In genomic region chr14:96077983-96078686, GRCh38 we compare ENCODE assay signal across 16 cellular contexts. TPM values are rescaled to one million over a fixed set of nuclear protein-coding genes. Genes with fewer than 3 reads are reported as not detected.
DNase-seq lines count a peak whose midpoint lies in the region; ATAC-seq and TF ChIP-seq lines count a peak whose summit lies in the region.
"Had no signal": no experiment of that assay in that cellular context is flagged by ENCODE, and none has a peak within 500 bp of the region (broad histone marks: within the 10 kb centered on the region; RNA-seq: fewer than 3 reads in every experiment).

No MANE protein-coding gene starts in this region.

- H2AFZ ChIP-seq in OCI-LY3 (ENCODE audit: low read depth, low read length), result peak overlapping the region; percentile 43; the same call in 1 of the 2 replicates

- no peaks in the 10 kb centered on the region for H3K9me3 ChIP-seq in OCI-LY3 (ENCODE audit: insufficient read depth, low read length)
- H3K9me3 ChIP-seq: Caco-2, tibial artery had no signal

- TF ChIP-seq CTCF in OCI-LY3 (IDR thresholded peaks at IDR 0.05; ENCODE audit: low read depth, low read length) (no peak), foreskin keratinocyte (conservative IDR thresholded peaks at IDR 0.05) (no peak), type B pancreatic cell (conservative IDR thresholded peaks at IDR 0.05) (no peak)

- H3K27ac Mint-ChIP-seq in activated T-cell treated with anti-CD3 and anti-CD28 coated beads, Interleukin-2, amount 50 U/mL, for 72 hours, result no peak overlapping the region
- peak overlapping the region; percentile 41 for H3K27ac Mint-ChIP-seq in type B pancreatic cell
- H3K27ac Mint-ChIP-seq: nephron had no signal

- H3K36me3 Mint-ChIP-seq in activated T-cell treated with anti-CD3 and anti-CD28 coated beads, Interleukin-2, amount 50 U/mL, for 72 hours (ENCODE audit: insufficient read depth in 2 of 2), result no peaks in the 10 kb centered on the region
- peaks cover 9% of the 10 kb centered on the region for H3K36me3 Mint-ChIP-seq in type B pancreatic cell

- H3K27me3 Mint-ChIP-seq in activated T-cell treated with anti-CD3 and anti-CD28 coated beads, Interleukin-2, amount 50 U/mL, for 72 hours (ENCODE audit: low read depth), result no peaks in the 10 kb centered on the region
- H3K27me3 Mint-ChIP-seq in type B pancreatic cell, result no peaks in the 10 kb centered on the region

- H3K36me3 ChIP-seq in OCI-LY3 (replicated peaks; ENCODE audit: low read depth, low read length), result no peaks in the 10 kb centered on the region
- H3K36me3 ChIP-seq: tibial artery had no signal

- H3K27me3 ChIP-seq in OCI-LY3 (ENCODE audit: low read depth, low read length) (peaks cover 21% of the 10 kb centered on the region), foreskin keratinocyte (peaks cover 35% of the 10 kb centered on the region)
- H3K27me3 ChIP-seq: tibial artery had no signal

- H3K4me3 Mint-ChIP-seq in activated T-cell treated with anti-CD3 and anti-CD28 coated beads, Interleukin-2, amount 50 U/mL, for 72 hours, result no peak overlapping the region
- H3K4me3 Mint-ChIP-seq in type B pancreatic cell, result no peak overlapping the region
- H3K4me3 Mint-ChIP-seq: nephron had no signal

- H3K4me1 Mint-ChIP-seq in activated T-cell treated with anti-CD3 and anti-CD28 coated beads, Interleukin-2, amount 50 U/mL, for 72 hours (ENCODE audit: low read depth), result peaks cover 10% of the 10 kb centered on the region
- peaks cover 1% of the 10 kb centered on the region for H3K4me1 Mint-ChIP-seq in type B pancreatic cell (ENCODE audit: unreplicated experiment)

- H3K4me1 ChIP-seq in OCI-LY3 (ENCODE audit: low read length), result peaks cover 11% of the 10 kb centered on the region
- peaks cover 6% of the 10 kb centered on the region for H3K4me1 ChIP-seq in foreskin keratinocyte
- H3K4me1 ChIP-seq: Caco-2 had no signal

- H3K4me3 ChIP-seq in OCI-LY3 (ENCODE audit: low read length), result no peak overlapping the region
- H3K4me3 ChIP-seq: tibial artery had no signal

- H3K9me3 Mint-ChIP-seq in activated T-cell treated with anti-CD3 and anti-CD28 coated beads, Interleukin-2, amount 50 U/mL, for 72 hours, result no peaks in the 10 kb centered on the region
- peaks cover 3% of the 10 kb centered on the region for H3K9me3 Mint-ChIP-seq in type B pancreatic cell

- DNase-seq in activated T-cell treated with anti-CD3 and anti-CD28 coated beads, Interleukin-2, amount 50 U/mL, for 72 hours, result no peak
- no peak for DNase-seq in activated T-cell treated with anti-CD3 and anti-CD28 coated beads, Interleukin-2, amount 50 U/mL, for 1 hour
- DNase-seq in foreskin keratinocyte (peak; percentile 53 to 79), type B pancreatic cell (ENCODE audit: extremely low spot score, unreplicated experiment) (no peak), D341Med (ENCODE audit: low spot score) (no peak), NCI-H146 (lab: John Stamatoyannopoulos, UW) (no peak)
- DNase-seq: Caco-2; effector CD4-positive, alpha-beta T cell; kidney glomerular epithelial cell; NCI-H510A treated with DMSO at 0.1 percent for 48 hours; small intestine had no signal

- H3K79me2 ChIP-seq in OCI-LY3 (ENCODE audit: low read length), result no peaks in the 10 kb centered on the region

- no peak overlapping the region for H3K9ac ChIP-seq in OCI-LY3 (ENCODE audit: low read length)

- peak overlapping the region; percentile 2 for H3K4me2 ChIP-seq in OCI-LY3 (ENCODE audit: low read length)

- ATAC-seq in activated T-cell treated with anti-CD3 and anti-CD28 coated beads, Interleukin-2, amount 50 U/mL, for 72 hours (replicated peaks in 1 of 2), result peak; percentile 28 to 34
- ATAC-seq in foreskin keratinocyte (peak; percentile 94), GM21529 (IDR thresholded peaks at IDR 0.05; ENCODE audit: unreplicated experiment) (no peak)

- H4K20me1 ChIP-seq in OCI-LY3 (ENCODE audit: insufficient read depth, low read length), result peaks cover 3% of the 10 kb centered on the region; the same call in 1 of the 2 replicates

- H3K27ac ChIP-seq in OCI-LY3 (ENCODE audit: low read length) (no peak overlapping the region), foreskin keratinocyte (no peak overlapping the region)
- H3K27ac ChIP-seq: tibial artery had no signal

RNA-seq across cellular contexts. Expression of gene C14orf132, which starts 39.0 kb away (rescaled TPM):
- 1 to 10 TPM; 2.1 to 3.4 TPM for total RNA-seq in activated T-cell treated with anti-CD3 and anti-CD28 coated beads, Interleukin-2, amount 50 U/mL, for 72 hours
- total RNA-seq in foreskin keratinocyte (0.17 and 0.35 TPM in 2 replicates), type B pancreatic cell (ENCODE audit: low replicate concordance) (29.2 and 57.4 TPM in 2 replicates)
- polyA plus RNA-seq in foreskin keratinocyte, result 0.23 and 0.43 TPM in 2 replicates
- total RNA-seq: HT-29 had no signal

Comparison
In these comparisons a context has a peak if more than half of its experiments do, and no peak if none do; other contexts are left out.
1. DNase-seq: peak in foreskin keratinocyte (2 of 2); none in activated T-cell treated with anti-CD3 and anti-CD28 coated beads, Interleukin-2, amount 50 U/mL, for 72 hours (0 of 2), activated T-cell treated with anti-CD3 and anti-CD28 coated beads, Interleukin-2, amount 50 U/mL, for 1 hour (single experiment), type B pancreatic cell (single experiment), D341Med (single experiment) and NCI-H146 (single experiment).